Comparison of ENCODE assay signal across 1 cellular context in the genomic region with DNA sequence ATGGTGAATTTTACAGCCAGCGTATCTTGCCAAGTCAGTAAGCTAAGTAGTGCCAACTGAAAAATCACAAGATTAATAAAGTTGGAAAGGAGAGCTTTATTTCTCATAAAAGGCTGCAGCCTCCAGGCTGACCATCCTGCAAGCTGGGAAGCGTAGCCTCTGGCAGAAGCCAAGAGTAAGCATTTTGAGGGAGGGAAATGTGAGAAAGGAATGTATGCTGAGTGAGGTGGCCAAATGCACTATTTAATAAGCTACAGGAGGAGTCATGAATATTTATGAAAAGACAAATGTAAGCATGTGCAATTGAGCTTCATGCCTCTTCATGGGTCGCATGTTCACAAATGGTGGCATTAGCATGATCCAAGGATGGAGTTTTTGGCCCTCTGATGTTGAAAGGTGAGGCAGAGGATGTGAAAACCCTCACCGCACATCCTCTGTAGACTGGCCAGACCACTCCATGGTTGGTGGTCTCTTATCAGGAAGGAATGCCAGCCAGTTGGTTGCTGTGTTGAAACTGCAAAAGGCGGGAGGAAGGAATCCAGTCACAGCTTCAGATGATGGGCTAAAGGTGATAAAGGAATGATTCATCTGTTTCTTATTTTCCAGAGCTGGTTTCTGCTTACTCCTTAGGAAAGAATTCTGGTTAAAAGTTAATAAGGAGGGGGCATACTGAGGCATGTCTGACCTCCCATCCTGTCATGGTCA.
A peak's percentile ranks its signal among the peaks of the same experiment; 100 is the strongest.
TF ChIP-seq lines count a peak whose summit lies in the region.

No MANE protein-coding gene starts in this region.

TF ChIP-seq in IMR-90, 13 proteins besides CTCF, POLR2A, EP300 and RAD21:
- TF ChIP-seq ELK1 (IDR thresholded peaks at IDR 0.05; ENCODE audit: borderline replicate concordance, low read depth, low read length): no peak
- peak; percentile 37; the same call in 1 of the 2 replicates for TF ChIP-seq CEBPB (IDR thresholded peaks at IDR 0.05; ENCODE audit: low read depth, low read length)
- TF ChIP-seq FOS (IDR thresholded peaks at IDR 0.05; ENCODE audit: low read depth, low read length): peak; percentile 47
- TF ChIP-seq MXI1 (IDR thresholded peaks at IDR 0.05; ENCODE audit: borderline replicate concordance, low read depth, low read length): no peak
TF ChIP-seq in IMR-90: peak in this region for 2.
